In the genomic region with DNA sequence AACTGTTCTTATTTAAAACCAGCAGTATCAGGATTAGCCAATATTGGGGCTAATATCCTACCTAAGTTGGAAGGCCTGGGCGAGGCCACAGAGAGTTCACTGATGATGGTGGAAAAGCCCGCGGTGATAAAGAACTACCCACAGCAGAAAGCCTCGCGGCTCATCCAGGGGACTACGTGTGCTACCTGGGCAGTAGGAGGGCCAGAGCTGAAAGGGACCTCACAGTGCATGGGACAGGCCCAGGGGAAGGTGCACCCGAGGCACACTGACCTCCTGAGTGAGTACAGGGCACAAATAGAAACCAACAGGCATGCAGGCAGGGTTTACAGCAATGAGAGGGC, we compare ENCODE assay signal across 10 cellular contexts. TPM values are rescaled to one million over a fixed set of nuclear protein-coding genes. Genes with fewer than 3 reads are reported as not detected.
DNase-seq lines count a peak whose midpoint lies in the region; ATAC-seq and TF ChIP-seq lines count a peak whose summit lies in the region.
"Had no signal": no experiment of that assay in that cellular context is flagged by ENCODE, and none has a peak within 500 bp of the region (broad histone marks: within the 10 kb centered on the region; RNA-seq: fewer than 3 reads in every experiment).

No MANE protein-coding gene starts in this region.

- H3K27ac ChIP-seq in HUES64 (ENCODE audit: low read depth, low read length) (peak overlapping the region; percentile 53; the same call in 1 of the 2 replicates), colonic mucosa (no peak overlapping the region)

- 73% methylated on average over 7 of the region's 7 CpGs for WGBS in HUES64

- H3K36me3 Mint-ChIP-seq in CD14-positive monocyte: peaks cover 12 to 14% of the 10 kb centered on the region in 2 donors
- no peaks in the 10 kb centered on the region for H3K36me3 Mint-ChIP-seq in natural killer cell treated with Interleukin-12 subunit alpha and Interleukin-12 subunit beta and Interleukin-15 and Interleukin-18, amount 100 ng/mL, for 72 hours

- H3K27me3 Mint-ChIP-seq in CD14-positive monocyte (ENCODE audit: low read depth in 3 of 3): peaks cover 50 to 65% (median 64%) of the 10 kb centered on the region in 3 donors
- H3K27me3 Mint-ChIP-seq in natural killer cell treated with Interleukin-12 subunit alpha and Interleukin-12 subunit beta and Interleukin-15 and Interleukin-18, amount 100 ng/mL, for 72 hours: peaks cover 26 to 37% of the 10 kb centered on the region in 2 donors

- H3K9me3 ChIP-seq in HUES64 (ENCODE audit: insufficient read depth, low read depth, low read length) (no peaks in the 10 kb centered on the region), colonic mucosa (no peaks in the 10 kb centered on the region)

- peaks cover 49% of the 10 kb centered on the region for H3K27me3 ChIP-seq in HUES64 (ENCODE audit: insufficient read depth, low read length)
- peaks cover 25% of the 10 kb centered on the region for H3K27me3 ChIP-seq in colonic mucosa

- TF ChIP-seq CTCF in CD14-positive monocyte (IDR thresholded peaks at IDR 0.05) (no peak), colonic mucosa (IDR thresholded peaks at IDR 0.05) (no peak)

- no peak for DNase-seq in CD14-positive monocyte (ENCODE audit: low spot score)
- DNase-seq in colonic mucosa: no peak
- no peak for DNase-seq in natural killer cell treated with Interleukin-12 subunit alpha and Interleukin-12 subunit beta and Interleukin-15 and Interleukin-18, amount 100 ng/mL, for 72 hours (ENCODE audit: low spot score)
- DNase-seq in NCI-H524 (lab: John Stamatoyannopoulos, UW): no peak
- DNase-seq in DMS53 treated with DMSO at 0.1 percent for 48 hours (lab: John Stamatoyannopoulos, UW; ENCODE audit: unreplicated experiment): no peak
- no peak for DNase-seq in NCI-H1694 (lab: John Stamatoyannopoulos, UW)

- H3K4me3 ChIP-seq in HUES64 (ENCODE audit: low read length) (peak overlapping the region; percentile 97), colonic mucosa (peak overlapping the region; percentile 1)

- peaks cover 41% of the 10 kb centered on the region for H3K4me1 Mint-ChIP-seq in CD14-positive monocyte
- H3K4me1 Mint-ChIP-seq in natural killer cell treated with Interleukin-12 subunit alpha and Interleukin-12 subunit beta and Interleukin-15 and Interleukin-18, amount 100 ng/mL, for 72 hours (ENCODE audit: low read depth in 2 of 2): peaks cover 5 to 6% of the 10 kb centered on the region in 2 donors

- peak overlapping the region; percentile 62 to 87 for H3K4me3 Mint-ChIP-seq in CD14-positive monocyte
- H3K4me3 Mint-ChIP-seq in natural killer cell treated with Interleukin-12 subunit alpha and Interleukin-12 subunit beta and Interleukin-15 and Interleukin-18, amount 100 ng/mL, for 72 hours: peak overlapping the region; percentile 64

- H3K9ac ChIP-seq in HUES64 (ENCODE audit: low read depth, low read length) (no peak overlapping the region), colonic mucosa (ENCODE audit: low read depth in 2 of 2, low read length in 2 of 2) (no peak overlapping the region)

- peaks cover 3 to 19% (median 14%) of the 10 kb centered on the region in 7 donors for H3K9me3 Mint-ChIP-seq in CD14-positive monocyte
- H3K9me3 Mint-ChIP-seq in natural killer cell treated with Interleukin-12 subunit alpha and Interleukin-12 subunit beta and Interleukin-15 and Interleukin-18, amount 100 ng/mL, for 72 hours: no peaks in the 10 kb centered on the region

- no peaks in the 10 kb centered on the region; the same call in 1 of the 2 replicates for H3K36me3 ChIP-seq in HUES64 (ENCODE audit: insufficient read depth, low read length)
- no peaks in the 10 kb centered on the region for H3K36me3 ChIP-seq in colonic mucosa

- H3K27ac Mint-ChIP-seq in CD14-positive monocyte: peak overlapping the region in 4 of 7 donors; percentile 22 to 66 (median 38)
- no peak overlapping the region for H3K27ac Mint-ChIP-seq in natural killer cell treated with Interleukin-12 subunit alpha and Interleukin-12 subunit beta and Interleukin-15 and Interleukin-18, amount 100 ng/mL, for 72 hours

- peaks cover 12% of the 10 kb centered on the region for H3K4me1 ChIP-seq in HUES64 (ENCODE audit: insufficient read depth, low read length)
- H3K4me1 ChIP-seq in colonic mucosa: peaks cover 8% of the 10 kb centered on the region

- intact Hi-C loops in CD14-positive monocyte (cut with micrococcal nuclease) (no loop called here), colonic mucosa (cut with DNase I) (no loop called here)

- ATAC-seq in natural killer cell treated with Interleukin-12 subunit alpha and Interleukin-12 subunit beta and Interleukin-15 and Interleukin-18, amount 100 ng/mL, for 72 hours: no peak
- no peak for ATAC-seq in HG03469 (IDR thresholded peaks at IDR 0.05; ENCODE audit: unreplicated experiment)

RNA-seq across cellular contexts. Expression of a gene that starts 1.4 kb away (rescaled TPM):
- under 1 TPM; 0.11 to 0.30 TPM for polyA plus RNA-seq in CD14-positive monocyte
- 8.7 TPM for polyA plus RNA-seq in HUES64 (2013, experiment 1 of 2)
- polyA plus RNA-seq in HUES64 (2013, experiment 2 of 2): 10.9 TPM
- 1 to 10 TPM in 1 of 2 donors, not detected in 1; 1.2 TPM for total RNA-seq in colonic mucosa
- not detected for total RNA-seq in natural killer cell treated with Interleukin-12 subunit alpha and Interleukin-12 subunit beta and Interleukin-15 and Interleukin-18, amount 100 ng/mL, for 72 hours
- total RNA-seq: activated CD8-positive, alpha-beta memory T cell treated with anti-CD3 and anti-CD28 coated beads for 36 hours had no signal

RNA-seq across cellular contexts. Expression of a gene that starts 31.5 kb away (rescaled TPM):
- polyA plus RNA-seq in CD14-positive monocyte: not detected
- polyA plus RNA-seq in HUES64 (2013, experiment 1 of 2): 0.40 TPM
- 1.1 TPM for polyA plus RNA-seq in HUES64 (2013, experiment 2 of 2)
- total RNA-seq in colonic mucosa: not detected
- total RNA-seq in natural killer cell treated with Interleukin-12 subunit alpha and Interleukin-12 subunit beta and Interleukin-15 and Interleukin-18, amount 100 ng/mL, for 72 hours: not detected
- total RNA-seq: activated CD8-positive, alpha-beta memory T cell treated with anti-CD3 and anti-CD28 coated beads for 36 hours; ureter had no signal

Comparison
In these comparisons a context has a peak if more than half of its experiments do, and no peak if none do; other contexts are left out.
1. H3K27ac Mint-ChIP-seq: peak in CD14-positive monocyte (4 of 7); none in natural killer cell treated with Interleukin-12 subunit alpha and Interleukin-12 subunit beta and Interleukin-15 and Interleukin-18, amount 100 ng/mL, for 72 hours (0 of 2).